22 cellular contexts compared by ENCODE assay signal in genomic region chr11:88280673-88281316, GRCh38. TPM values are rescaled to one million over a fixed set of nuclear protein-coding genes. Genes with fewer than 3 reads are reported as not detected.
DNase-seq lines count a peak whose midpoint lies in the region; ATAC-seq and TF ChIP-seq lines count a peak whose summit lies in the region.
"Had no signal": no experiment of that assay in that cellular context is flagged by ENCODE, and none has a peak within 500 bp of the region (broad histone marks: within the 10 kb centered on the region; RNA-seq: fewer than 3 reads in every experiment).

No MANE protein-coding gene starts in this region.

- no peaks in the 10 kb centered on the region for H3K27me3 ChIP-seq in MM.1S (replicated peaks; ENCODE audit: insufficient read depth, low read length)
- H3K27me3 ChIP-seq: sigmoid colon, stomach, uterus had no signal

- DNase-seq in COR-L47 (lab: John Stamatoyannopoulos, UW) = peak; percentile 16
- peak; percentile 50 to 89 for DNase-seq in NCI-H446 (lab: John Stamatoyannopoulos, UW)
- peak; percentile 5 for DNase-seq in cerebellar cortex (ENCODE audit: low spot score)
- peak; percentile 5 to 55 for DNase-seq in lung microvascular endothelial cell (ENCODE audit: low read depth in 2 of 2)
- DNase-seq in stimulated activated CD4-positive, alpha-beta T cell treated with anti-CD3 and anti-CD28 coated beads, Interleukin-15, amount 100 ng/mL, for 24 hours = no peak
- no peak for DNase-seq in KG1 (lab: John Stamatoyannopoulos, UW)
- DNase-seq in MM.1S = no peak
- DNase-seq: activated CD4-positive, alpha-beta T cell treated with anti-CD3 and anti-CD28 coated beads for 48 hours; activated CD8-positive, alpha-beta memory T cell treated with anti-CD3 and anti-CD28 coated beads, Interleukin-2, amount 50 U/mL, for 48 hours; activated effector memory CD4-positive, alpha-beta T cell treated with anti-CD3 and anti-CD28 coated beads, Interleukin-2, amount 50 U/mL, for 16 hours; CD8-positive, alpha-beta memory T cell; cortex of kidney; left ventricle myocardium superior; NCI-H2171 treated with DMSO at 0.1 percent for 48 hours; RPMI8226; sigmoid colon; stimulated activated CD4-positive, alpha-beta T cell treated with anti-CD3 and anti-CD28 coated beads, Interleukin-2, amount 100 ng/mL, for 24 hours; stomach; uterus had no signal

- no peaks in the 10 kb centered on the region for H3K36me3 ChIP-seq in MM.1S (replicated peaks; ENCODE audit: insufficient read depth, low read length)
- H3K36me3 ChIP-seq: HAP-1, sigmoid colon, stomach, uterus had no signal

- no peaks in the 10 kb centered on the region for H3K4me1 ChIP-seq in MM.1S (ENCODE audit: low read length)
- H3K4me1 ChIP-seq: uterus had no signal

- H3K9me2 ChIP-seq in MM.1S (replicated peaks; ENCODE audit: insufficient read depth, low read length) = no peaks in the 10 kb centered on the region

- no peak overlapping the region for H2AFZ ChIP-seq in MM.1S (ENCODE audit: low read length)

- H3F3A ChIP-seq in MM.1S (ENCODE audit: insufficient read depth, low read length) = no peaks in the 10 kb centered on the region

- no peaks in the 10 kb centered on the region for H4K20me1 ChIP-seq in MM.1S (ENCODE audit: insufficient read depth, low read length)

- H3K4me3 ChIP-seq in MM.1S (ENCODE audit: low read length) = no peak overlapping the region
- H3K4me3 ChIP-seq: HAP-1, sigmoid colon, stomach, uterus had no signal

- no peaks in the 10 kb centered on the region for H3K79me2 ChIP-seq in MM.1S (ENCODE audit: low read length)

- H3K4me2 ChIP-seq in MM.1S (ENCODE audit: low read depth, low read length) = no peak overlapping the region

- H3K9me3 ChIP-seq in MM.1S (replicated peaks; ENCODE audit: insufficient read depth, low read length) = no peaks in the 10 kb centered on the region
- H3K9me3 ChIP-seq: HAP-1, sigmoid colon, stomach, uterus had no signal

- ATAC-seq in GM21381 (IDR thresholded peaks at IDR 0.05; ENCODE audit: unreplicated experiment) = no peak
- ATAC-seq: left ventricle myocardium superior had no signal

- H3K9ac ChIP-seq in MM.1S (ENCODE audit: low read length) = no peak overlapping the region

- TF ChIP-seq CTCF in MM.1S (IDR thresholded peaks at IDR 0.05; ENCODE audit: low read length) = no peak

- no peak overlapping the region for H3K27ac ChIP-seq in MM.1S (ENCODE audit: low read length)
- H3K27ac ChIP-seq: HL-60, sigmoid colon, stomach, uterus had no signal

RNA-seq across cellular contexts. Expression of gene CTSC, which starts 56.7 kb away (rescaled TPM):
- 7.9 and 42.3 TPM in 2 replicates for total RNA-seq in lung microvascular endothelial cell

Comparison
In these comparisons a context has a peak if more than half of its experiments do, and no peak if none do; other contexts are left out.
1. DNase-seq: peak in COR-L47 (single experiment), NCI-H446 (2 of 2), cerebellar cortex (single experiment) and lung microvascular endothelial cell (2 of 2); none in stimulated activated CD4-positive, alpha-beta T cell treated with anti-CD3 and anti-CD28 coated beads, Interleukin-15, amount 100 ng/mL, for 24 hours (single experiment), KG1 (single experiment) and MM.1S (single experiment).